12 cellular contexts compared by ENCODE assay signal in the genomic region with DNA sequence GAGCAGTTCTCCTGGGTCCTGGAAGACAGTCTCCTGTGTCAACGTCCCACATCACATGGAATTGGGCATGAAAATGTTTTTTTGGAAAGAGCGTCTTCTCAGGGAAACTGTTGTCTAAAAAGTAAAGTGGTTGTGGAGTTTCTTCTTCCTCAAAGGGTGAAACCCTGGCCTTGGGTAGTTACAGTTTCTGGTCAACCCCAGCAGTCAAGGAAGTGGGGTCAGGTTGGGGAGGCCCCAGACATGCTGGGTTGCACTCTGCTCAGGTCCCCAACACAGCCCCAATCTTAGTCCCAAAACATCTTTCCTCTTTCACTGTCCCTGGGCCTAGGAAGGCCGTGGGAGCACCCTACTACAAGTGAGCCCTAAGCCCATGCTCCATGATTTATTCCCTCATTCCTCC. TPM values are rescaled to one million over a fixed set of nuclear protein-coding genes. Genes with fewer than 3 reads are reported as not detected.
DNase-seq lines count a peak whose midpoint lies in the region; ATAC-seq, FAIRE-seq and TF ChIP-seq lines count a peak whose summit lies in the region.
"Had no signal": no experiment of that assay in that cellular context is flagged by ENCODE, and none has a peak within 500 bp of the region (broad histone marks: within the 10 kb centered on the region; RNA-seq: fewer than 3 reads in every experiment).

No MANE protein-coding gene starts in this region.

- no peak overlapping the region for H2BK5ac ChIP-seq in H1 (ENCODE audit: low read depth, low read length)

- no peak overlapping the region for H3K4me2 ChIP-seq in H1 (ENCODE audit: insufficient read depth in 1 of 2, low read depth in 2 of 2, low read length in 2 of 2)

- H3K27me3 ChIP-seq in H1 (replicated peaks in 1 of 4; ENCODE audit: control insufficient read depth in 3 of 4, extremely low read depth in 1 of 4, insufficient read depth in 3 of 4, low read length in 3 of 4) = peaks cover 0 to 3% (median 0%) of the 10 kb centered on the region in 4 experiments; a peak in 2 of 7 replicates
- H3K27me3 ChIP-seq in H7 (ENCODE audit: control insufficient read depth, insufficient read depth, low read length) = peaks cover 33% of the 10 kb centered on the region
- H3K27me3 ChIP-seq: pancreas had no signal

- H2BK120ac ChIP-seq in H1 (replicated peaks; ENCODE audit: low read depth, low read length) = no peak overlapping the region

- H3K56ac ChIP-seq in H1 (replicated peaks; ENCODE audit: insufficient read length, low read depth, low read length) = no peak overlapping the region

- no peaks in the 10 kb centered on the region for H3K9me3 ChIP-seq in H1 (ENCODE audit: insufficient read depth in 2 of 2, low read depth in 1 of 2, low read length in 1 of 2)
- H3K9me3 ChIP-seq: pancreas had no signal

- TF ChIP-seq EP300 in H1 (IDR thresholded peaks at IDR 0.05; ENCODE audit: borderline replicate concordance in 1 of 2, low read depth in 2 of 2, low read length in 2 of 2) = no peak

- H3K4me3 ChIP-seq in H1 (ENCODE audit: extremely low read depth in 1 of 4, insufficient read depth in 2 of 4, low read depth in 3 of 4, low read length in 4 of 4) (no peak overlapping the region), H7 (ENCODE audit: insufficient read depth, low read depth, low read length) (no peak overlapping the region)

- no peak for TF ChIP-seq POLR2A in H1 (IDR thresholded peaks at IDR 0.05; ENCODE audit: control extremely low read depth in 1 of 2, low read depth in 2 of 2, low read length in 2 of 2)

- H2AK5ac ChIP-seq in H1 (ENCODE audit: low read depth, low read length) = peak overlapping the region; percentile 76; the same call in 1 of the 2 replicates

- H3K79me2 ChIP-seq in H1 (ENCODE audit: control insufficient read depth in 1 of 2, insufficient read depth in 2 of 2, low read length in 2 of 2) = peaks cover 0 to 10% of the 10 kb centered on the region in 2 experiments; a peak in 1 of 4 replicates

- H3K9ac ChIP-seq in H1 (replicated peaks in 1 of 4; ENCODE audit: extremely low read depth in 1 of 4, low read depth in 3 of 4, low read length in 3 of 4) = no peak overlapping the region

- H3K79me1 ChIP-seq in H1 (ENCODE audit: low read depth, low read length) = peaks cover 7% of the 10 kb centered on the region; the same call in 1 of the 2 replicates

- no peak overlapping the region for H3K14ac ChIP-seq in H1 (ENCODE audit: insufficient read length)

- no peak overlapping the region for H3K4ac ChIP-seq in H1 (replicated peaks; ENCODE audit: insufficient read length, low read depth, low read length)

- POLR2A ChIA-PET in GM10248 (lab: Yijun Ruan, JAX) (interaction anchor here (1.2 kb wide), 1 partner anchor 20 kb away, joined by 7 read pairs; a partner anchor contains a TSS), H1 (lab: Charles Lee; ENCODE audit: partially characterized antibody) (interaction anchor here (1.1 to 12.0 kb wide), 7 partner anchors 12 to 73 kb away, joined by 3 to 138 read pairs (median 15); a partner anchor contains a TSS)

- H2BK15ac ChIP-seq in H1 (ENCODE audit: low read length) = peak overlapping the region; percentile 29; the same call in 1 of the 2 replicates

- peaks cover 14% of the 10 kb centered on the region for H3K23me2 ChIP-seq in H1 (ENCODE audit: low read depth, low read length)

- peak overlapping the region; percentile 58 for H4K91ac ChIP-seq in H1 (replicated peaks; ENCODE audit: insufficient read length, low read length)

- ATAC-seq in GM19438 (IDR thresholded peaks at IDR 0.05; ENCODE audit: low read depth, unreplicated experiment) (peak; percentile 29), HG03432 (IDR thresholded peaks at IDR 0.05; ENCODE audit: unreplicated experiment) (peak; percentile 25)

- H3K23ac ChIP-seq in H1 (ENCODE audit: insufficient read length) = no peak overlapping the region

- peaks cover 1 to 4% of the 10 kb centered on the region in 2 experiments for H4K20me1 ChIP-seq in H1 (replicated peaks in 1 of 2; ENCODE audit: control insufficient read depth in 1 of 2, insufficient read depth in 2 of 2, low read length in 2 of 2)

- 0 out of 2 replicates have a peak overlapping the region, but pooled peaks have one; percentile 2 for H2BK20ac ChIP-seq in H1 (ENCODE audit: low read length)

- FAIRE-seq in H1 (lab: Jason Lieb, UNC) = no peak
- FAIRE-seq: pancreas had no signal

- TF ChIP-seq RAD21 in H1 (IDR thresholded peaks at IDR 0.05 in 1 of 2, conservative IDR thresholded peaks at IDR 0.05 in 1 of 2; ENCODE audit: low read depth in 2 of 2, low read length in 2 of 2) = no peak

- 83% methylated on average over 3 of the region's 3 CpGs; no CpG with 5 or more reads in 1 of the 2 experiments for WGBS in H1 (ENCODE audit: extremely low coverage in 1 of 2, insufficient coverage in 1 of 2, insufficient read length in 1 of 2, insufficient replicate concordance in 2 of 2, low coverage in 1 of 2, low lambda C conversion rate in 2 of 2, missing lambda C conversion rate in 1 of 2), 2 experiments

- H4K5ac ChIP-seq in H1 (ENCODE audit: insufficient read length, low read depth, low read length) = no peak overlapping the region

- no peak overlapping the region for H2AFZ ChIP-seq in H1 (ENCODE audit: low read length)

- H3K27ac ChIP-seq in H1 (ENCODE audit: low read depth, low read length) = no peak overlapping the region

- peak overlapping the region; percentile 77; the same call in 1 of the 2 replicates for H2BK12ac ChIP-seq in H1 (ENCODE audit: low read depth, low read length)

- no peak overlapping the region for H3K18ac ChIP-seq in H1 (ENCODE audit: extremely low read depth, low read length)

- CTCF ChIA-PET in GM10248 (lab: Yijun Ruan, JAX) (interaction anchor here (0.7 to 7.3 kb wide), 23 partner anchors 8 to 165 kb away, joined by 3 to 182 read pairs (median 9); a partner anchor contains a TSS), H1 (lab: Charles Lee; ENCODE audit: partially characterized antibody) (interaction anchor here (0.6 to 19.0 kb wide), 16 partner anchors 9 to 1254 kb away, joined by 3 to 330 read pairs (median 5); a partner anchor contains a TSS)

- peak; percentile 81 for DNase-seq in GM10248 (ENCODE audit: extremely low spot score)
- DNase-seq in H1 (ENCODE audit: low read depth in 1 of 2, low spot score in 2 of 2) = no peak
- no peak for DNase-seq in medulla oblongata (ENCODE audit: extremely low spot score)
- no peak for DNase-seq in H7
- no peak for DNase-seq in NCI-H2227 treated with DMSO at 0.1 percent for 48 hours (lab: John Stamatoyannopoulos, UW)
- no peak for DNase-seq in 8988T
- DNase-seq: activated gamma-delta T cell, DND-41, NCI-H446 treated with DMSO at 0.1 percent for 48 hours had no signal

- TF ChIP-seq CTCF in GM10248 (IDR thresholded peaks at IDR 0.05; ENCODE audit: control extremely low read depth, extremely low read depth, low read depth, missing control alignments) (no peak), H1 (IDR thresholded peaks at IDR 0.05; ENCODE audit: control extremely low read depth in 1 of 3, insufficient read depth in 1 of 3, low read depth in 1 of 3, low read length in 3 of 3) (no peak)

- peaks cover 13 to 47% (median 22%) of the 10 kb centered on the region in 4 experiments for H3K4me1 ChIP-seq in H1 (replicated peaks in 1 of 4; ENCODE audit: control insufficient read depth in 3 of 4, insufficient read depth in 4 of 4, low read length in 3 of 4)

- H4K8ac ChIP-seq in H1 (ENCODE audit: extremely low read depth, insufficient read depth, low read length) = no peak overlapping the region

- peaks cover 0 to 2% (median under 1%) of the 10 kb centered on the region in 4 experiments; a peak in 2 of 8 replicates for H3K36me3 ChIP-seq in H1 (ENCODE audit: control insufficient read depth in 2 of 4, insufficient read depth in 4 of 4, low read length in 3 of 4)
- no peaks in the 10 kb centered on the region; the same call in 1 of the 2 replicates for H3K36me3 ChIP-seq in H7 (replicated peaks; ENCODE audit: control insufficient read depth, insufficient read depth, low read length)
- H3K36me3 ChIP-seq: pancreas had no signal

RNA-seq across cellular contexts. Expression of a gene that starts 1.0 kb away (rescaled TPM):
- 10.8 and 13.5 TPM in 2 replicates for total RNA-seq in H1 (2021; fragmentation: NEBNext Ultra II Directional; extraction: Animal tissue kit (Norgen Biotek cat#: 25700))
- polyA plus RNA-seq in H1 (2011; rRNA removed) = 19.2 and 22.9 TPM in 2 replicates
- 18.8 TPM for polyA plus RNA-seq in H1 (2011; cell fraction: cytosol; rRNA removed)
- polyA plus RNA-seq in H1 (2011; cell fraction: nucleus; rRNA removed) = 14.3 TPM
- polyA plus RNA-seq in H1 (2012, experiment 1 of 2) = 12.7 to 17.1 TPM (median 13.6 TPM) in 4 replicates
- 17.0 TPM for polyA plus RNA-seq in H1 (2012, experiment 2 of 2)
- polyA plus RNA-seq in H1 (2013, experiment 1 of 2) = 6.2 TPM
- 7.5 TPM for polyA plus RNA-seq in H1 (2013, experiment 2 of 2)
- polyA minus RNA-seq in H1 (2011; rRNA and poly(A)+ RNA removed) = 7.0 and 9.3 TPM in 2 replicates
- polyA minus RNA-seq in H1 (2011; cell fraction: cytosol; rRNA and poly(A)+ RNA removed) = 7.8 TPM
- 12.2 TPM for polyA minus RNA-seq in H1 (2011; cell fraction: nucleus; rRNA and poly(A)+ RNA removed)
- 9.7 and 12.3 TPM in 2 replicates for total RNA-seq in H7 (2014; rRNA removed; shearing (Covaris generic))

RNA-seq across cellular contexts. Expression of a gene that starts 3.9 kb away (rescaled TPM):
- 15.5 and 15.7 TPM in 2 replicates for total RNA-seq in H1 (2021; fragmentation: NEBNext Ultra II Directional; extraction: Animal tissue kit (Norgen Biotek cat#: 25700))
- polyA plus RNA-seq in H1 (2011; rRNA removed) = 8.0 and 11.6 TPM in 2 replicates
- 9.9 TPM for polyA plus RNA-seq in H1 (2011; cell fraction: cytosol; rRNA removed)
- polyA plus RNA-seq in H1 (2011; cell fraction: nucleus; rRNA removed) = 22.6 TPM
- polyA plus RNA-seq in H1 (2012, experiment 1 of 2) = 10.2 to 14.9 TPM (median 13.2 TPM) in 4 replicates
- 12.1 TPM for polyA plus RNA-seq in H1 (2012, experiment 2 of 2)
- polyA plus RNA-seq in H1 (2013, experiment 1 of 2) = 7.8 TPM
- polyA plus RNA-seq in H1 (2013, experiment 2 of 2) = 7.7 TPM
- polyA minus RNA-seq in H1 (2011; rRNA and poly(A)+ RNA removed) = 8.8 and 10.7 TPM in 2 replicates
- 6.5 TPM for polyA minus RNA-seq in H1 (2011; cell fraction: cytosol; rRNA and poly(A)+ RNA removed)
- 6.2 TPM for polyA minus RNA-seq in H1 (2011; cell fraction: nucleus; rRNA and poly(A)+ RNA removed)
- 0.70 and 0.83 TPM in 2 replicates for total RNA-seq in H7 (2014; rRNA removed; shearing (Covaris generic))

RNA-seq across cellular contexts. Expression of a gene that starts 9.0 kb away (rescaled TPM):
- total RNA-seq in H1 (2021; fragmentation: NEBNext Ultra II Directional; extraction: Animal tissue kit (Norgen Biotek cat#: 25700)) = 29.5 and 32.3 TPM in 2 replicates
- polyA plus RNA-seq in H1 (2011; rRNA removed) = 65.0 and 73.7 TPM in 2 replicates
- 49.6 TPM for polyA plus RNA-seq in H1 (2011; cell fraction: cytosol; rRNA removed)
- polyA plus RNA-seq in H1 (2011; cell fraction: nucleus; rRNA removed) = 90.4 TPM
- 26.2 to 41.2 TPM (median 36.7 TPM) in 4 replicates for polyA plus RNA-seq in H1 (2012, experiment 1 of 2)
- 48.9 TPM for polyA plus RNA-seq in H1 (2012, experiment 2 of 2)
- 43.7 TPM for polyA plus RNA-seq in H1 (2013, experiment 1 of 2)
- polyA plus RNA-seq in H1 (2013, experiment 2 of 2) = 43.6 TPM
- 48.1 and 49.1 TPM in 2 replicates for polyA minus RNA-seq in H1 (2011; rRNA and poly(A)+ RNA removed)
- polyA minus RNA-seq in H1 (2011; cell fraction: cytosol; rRNA and poly(A)+ RNA removed) = 21.4 TPM
- 25.3 TPM for polyA minus RNA-seq in H1 (2011; cell fraction: nucleus; rRNA and poly(A)+ RNA removed)
- total RNA-seq in H7 (2014; rRNA removed; shearing (Covaris generic)) = 27.2 and 28.7 TPM in 2 replicates

RNA-seq across cellular contexts. Expression of a gene that starts 19.4 kb away (rescaled TPM):
- 2,224 and 2,297 TPM in 2 replicates for total RNA-seq in H1 (2021; fragmentation: NEBNext Ultra II Directional; extraction: Animal tissue kit (Norgen Biotek cat#: 25700))
- 1,244 and 1,564 TPM in 2 replicates for polyA plus RNA-seq in H1 (2011; rRNA removed)
- polyA plus RNA-seq in H1 (2011; cell fraction: cytosol; rRNA removed) = 1,987 TPM
- 1,165 TPM for polyA plus RNA-seq in H1 (2011; cell fraction: nucleus; rRNA removed)
- 2,191 to 2,644 TPM (median 2,404 TPM) in 4 replicates for polyA plus RNA-seq in H1 (2012, experiment 1 of 2)
- 384 TPM for polyA plus RNA-seq in H1 (2012, experiment 2 of 2)
- 1,706 TPM for polyA plus RNA-seq in H1 (2013, experiment 1 of 2)
- 1,654 TPM for polyA plus RNA-seq in H1 (2013, experiment 2 of 2)
- 1,724 and 1,899 TPM in 2 replicates for polyA minus RNA-seq in H1 (2011; rRNA and poly(A)+ RNA removed)
- 850 TPM for polyA minus RNA-seq in H1 (2011; cell fraction: cytosol; rRNA and poly(A)+ RNA removed)
- polyA minus RNA-seq in H1 (2011; cell fraction: nucleus; rRNA and poly(A)+ RNA removed) = 610 TPM
- total RNA-seq in H7 (2014; rRNA removed; shearing (Covaris generic)) = 1,821 and 1,973 TPM in 2 replicates

RNA-seq across cellular contexts. Expression of a gene that starts 43.0 kb away (rescaled TPM):
- total RNA-seq in H1 (2021; fragmentation: NEBNext Ultra II Directional; extraction: Animal tissue kit (Norgen Biotek cat#: 25700)) = 187 and 196 TPM in 2 replicates
- 558 and 626 TPM in 2 replicates for polyA plus RNA-seq in H1 (2011; rRNA removed)
- 409 TPM for polyA plus RNA-seq in H1 (2011; cell fraction: cytosol; rRNA removed)
- 636 TPM for polyA plus RNA-seq in H1 (2011; cell fraction: nucleus; rRNA removed)
- 210 to 268 TPM (median 256 TPM) in 4 replicates for polyA plus RNA-seq in H1 (2012, experiment 1 of 2)
- 267 TPM for polyA plus RNA-seq in H1 (2012, experiment 2 of 2)
- polyA plus RNA-seq in H1 (2013, experiment 1 of 2) = 396 TPM
- 418 TPM for polyA plus RNA-seq in H1 (2013, experiment 2 of 2)
- polyA minus RNA-seq in H1 (2011; rRNA and poly(A)+ RNA removed) = 456 and 664 TPM in 2 replicates
- 124 TPM for polyA minus RNA-seq in H1 (2011; cell fraction: cytosol; rRNA and poly(A)+ RNA removed)
- polyA minus RNA-seq in H1 (2011; cell fraction: nucleus; rRNA and poly(A)+ RNA removed) = 168 TPM
- 68.6 and 71.9 TPM in 2 replicates for total RNA-seq in H7 (2014; rRNA removed; shearing (Covaris generic))
